ENCODE assay signal across 8 cellular contexts in the genomic region with DNA sequence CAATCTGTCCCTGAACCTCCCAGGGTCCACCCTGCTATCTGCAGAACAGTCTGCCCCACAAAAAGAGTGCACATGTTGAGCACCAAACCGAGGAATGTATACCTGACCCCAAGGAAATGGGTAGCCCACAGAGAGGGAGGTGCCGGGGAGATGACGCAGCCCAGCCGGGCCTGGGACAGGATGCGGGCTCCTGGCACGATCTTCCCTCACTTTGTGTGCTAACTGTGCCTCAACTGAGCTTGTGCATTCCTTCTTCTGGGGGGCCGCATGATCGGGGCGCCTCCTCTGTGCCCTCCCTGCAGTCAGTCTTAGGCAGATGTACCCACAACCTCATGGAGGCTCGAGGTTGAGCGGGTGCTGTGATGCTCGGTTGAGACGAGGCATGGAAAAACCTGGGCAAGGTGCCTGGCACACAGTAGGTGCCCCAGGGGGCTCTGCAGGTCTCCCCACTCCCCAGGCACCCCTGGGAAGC. TPM values are rescaled to one million over a fixed set of nuclear protein-coding genes. Genes with fewer than 3 reads are reported as not detected.
DNase-seq lines count a peak whose midpoint lies in the region; ATAC-seq, FAIRE-seq and TF ChIP-seq lines count a peak whose summit lies in the region.

No MANE protein-coding gene starts in this region.

- no peak for TF ChIP-seq POLR2A in adrenal gland (IDR thresholded peaks at IDR 0.05)
- TF ChIP-seq POLR2A in lower leg skin (IDR thresholded peaks at IDR 0.05), result no peak

- peak overlapping the region in 1 of 4 donors; percentile 3 for H3K4me3 ChIP-seq in adrenal gland
- peak overlapping the region in 1 of 2 donors; percentile 74 for H3K4me3 ChIP-seq in left lung
- H3K4me3 ChIP-seq in kidney (ENCODE audit: low read length in 2 of 2), result peak overlapping the region in 1 of 2 donors; percentile 37
- no peak overlapping the region for H3K4me3 ChIP-seq in lower leg skin (ENCODE audit: low read depth, poor library complexity, severe bottlenecking)

- WGBS in adrenal gland, 4 donors, result 45 to 58% (median 51%) methylated on average over 11 to 13 of the region's 13 CpGs
- 29 to 34% methylated on average over 13 of the region's 13 CpGs for WGBS in lower leg skin, 2 donors

- intact Hi-C loops in adrenal gland (cut with DNase I), result no loop called here
- intact Hi-C loops in left lung (cut with DNase I), result no loop called here
- intact Hi-C loops in kidney (cut with DNase I), result no loop called here
- intact Hi-C loops in lower leg skin (cut with DNase I; ENCODE audit: low total_unique reads), result no loop called here

- H3K36me3 ChIP-seq in adrenal gland (replicated peaks in 1 of 2) (no peaks in the 10 kb centered on the region), left lung (peaks cover 0 to 11% of the 10 kb centered on the region in 2 donors), kidney (ENCODE audit: control insufficient read depth in 1 of 2, insufficient read depth in 2 of 2, low read length in 2 of 2) (no peaks in the 10 kb centered on the region)

- H3K27me3 ChIP-seq in adrenal gland (peaks cover 3% of the 10 kb centered on the region), left lung (peaks cover 7 to 47% of the 10 kb centered on the region in 2 donors)

- peaks cover 45 to 66% of the 10 kb centered on the region in 2 donors for H3K4me1 ChIP-seq in adrenal gland (replicated peaks in 1 of 2)
- peaks cover 47 to 78% of the 10 kb centered on the region in 2 donors for H3K4me1 ChIP-seq in left lung
- H3K4me1 ChIP-seq in kidney (ENCODE audit: control insufficient read depth in 1 of 2, insufficient read depth in 1 of 2, low read depth in 1 of 2, low read length in 2 of 2), result peaks cover 11 to 39% of the 10 kb centered on the region in 2 donors

- no peak overlapping the region for H3K9ac ChIP-seq in kidney (ENCODE audit: low read length in 2 of 2)

- peak; percentile 74 for DNase-seq in A172 (ENCODE audit: low spot score)
- peak; percentile 16 for DNase-seq in HK-2 (ENCODE audit: unreplicated experiment)
- peak in 3 of 7 donors; percentile 19 to 56 (median 50) for DNase-seq in adrenal gland
- peak in 1 of 2 donors; percentile 75 for DNase-seq in left lung
- DNase-seq in kidney, result no peak
- no peak for DNase-seq in lower leg skin (ENCODE audit: low spot score in 2 of 2)

- H3K9me3 ChIP-seq in adrenal gland (replicated peaks in 1 of 3), result no peaks in the 10 kb centered on the region
- H3K9me3 ChIP-seq in left lung, result no peaks in the 10 kb centered on the region
- H3K9me3 ChIP-seq in kidney (ENCODE audit: control insufficient read depth in 1 of 2, low read length in 2 of 2), result no peaks in the 10 kb centered on the region

- no peak for TF ChIP-seq CTCF in adrenal gland (IDR thresholded peaks at IDR 0.05)
- no peak for TF ChIP-seq CTCF in left lung (IDR thresholded peaks at IDR 0.05)
- no peak for TF ChIP-seq CTCF in kidney (IDR thresholded peaks at IDR 0.05; ENCODE audit: borderline replicate concordance, extremely low read depth, insufficient read depth)
- no peak for TF ChIP-seq CTCF in lower leg skin (IDR thresholded peaks at IDR 0.05)

- no peak for FAIRE-seq in kidney (lab: Jason Lieb, UNC)

- no peak for ATAC-seq in left lung
- ATAC-seq in GM19023 (IDR thresholded peaks at IDR 0.05; ENCODE audit: unreplicated experiment), result no peak
- ATAC-seq in GM18870 (IDR thresholded peaks at IDR 0.05; ENCODE audit: unreplicated experiment), result no peak

- H3K27ac ChIP-seq in adrenal gland (peak overlapping the region in 4 of 5 donors; percentile 34 to 80 (median 73)), left lung (peak overlapping the region; percentile 39 to 83), kidney (ENCODE audit: low read depth in 2 of 2, low read length in 2 of 2) (no peak overlapping the region)

RNA-seq across cellular contexts. Expression of a gene that starts 2.4 kb away (rescaled TPM):
- total RNA-seq in A172 (2014; rRNA removed; shearing (Covaris generic)), result 27.5 and 32.1 TPM in 2 replicates
- 10 to 100 TPM; 29.7 to 87.3 (median 55.6) TPM for total RNA-seq in adrenal gland
- polyA plus RNA-seq in adrenal gland, result 10 to 100 TPM in 2 of 3 donors, 1 to 10 TPM in 1; 3.6 to 42.1 (median 33.1) TPM
- total RNA-seq in left lung, result 10 to 100 TPM; 30.6 to 32.6 TPM
- total RNA-seq in kidney, result 27.2 TPM
- 24.2 TPM for polyA plus RNA-seq in kidney (ENCODE audit: insufficient read depth, low read depth, low replicate concordance)
- total RNA-seq in lower leg skin, result 10 to 100 TPM; 58.0 to 75.0 (median 67.8) TPM

RNA-seq across cellular contexts. Expression of a gene that starts 6.7 kb away (rescaled TPM):
- not detected in 2 replicates for total RNA-seq in A172 (2014; rRNA removed; shearing (Covaris generic))
- total RNA-seq in adrenal gland (1 to 10 TPM in 7 of 8 donors, under 1 TPM in 1; 0.54 to 3.7 (median 1.8) TPM), left lung (1 to 10 TPM in 1 of 2 donors, under 1 TPM in 1; 0.96 to 1.8 TPM), kidney (1.2 TPM), lower leg skin (1 to 10 TPM in 2 of 4 donors, under 1 TPM in 2; 0.17 to 2.9 (median 0.80) TPM)
- polyA plus RNA-seq in adrenal gland (10 to 100 TPM in 1 of 3 donors, 1 to 10 TPM in 1, under 1 TPM in 1; 0.51 to 14.4 (median 9.1) TPM), kidney (ENCODE audit: insufficient read depth, low read depth, low replicate concordance) (0.73 TPM)

RNA-seq across cellular contexts. Expression of a gene that starts 40.8 kb away (rescaled TPM):
- total RNA-seq in A172 (2014; rRNA removed; shearing (Covaris generic)), result 146 and 168 TPM in 2 replicates
- total RNA-seq in adrenal gland, result 100 to 1,000 TPM; 152 to 302 (median 197) TPM
- 100 to 1,000 TPM; 269 to 351 (median 278) TPM for polyA plus RNA-seq in adrenal gland
- 100 to 1,000 TPM; 125 to 189 TPM for total RNA-seq in left lung
- total RNA-seq in kidney, result 214 TPM
- polyA plus RNA-seq in kidney (ENCODE audit: insufficient read depth, low read depth, low replicate concordance), result 124 TPM
- total RNA-seq in lower leg skin, result 100 to 1,000 TPM; 128 to 169 (median 149) TPM

RNA-seq across cellular contexts. Expression of a gene that starts 41.0 kb away (rescaled TPM):
- total RNA-seq in A172 (2014; rRNA removed; shearing (Covaris generic)), result 15.3 and 19.3 TPM in 2 replicates
- total RNA-seq in adrenal gland (100 to 1,000 TPM in 1 of 8 donors, 10 to 100 TPM in 7; 27.4 to 103 (median 42.6) TPM), left lung (10 to 100 TPM; 24.1 to 34.7 TPM), kidney (19.2 TPM), lower leg skin (10 to 100 TPM in 3 of 4 donors, 1 to 10 TPM in 1; 8.9 to 24.1 (median 20.5) TPM)
- polyA plus RNA-seq in adrenal gland (10 to 100 TPM; 12.2 to 76.3 (median 48.2) TPM), kidney (ENCODE audit: insufficient read depth, low read depth, low replicate concordance) (26.3 TPM)

Comparison
In these comparisons a context has a peak if more than half of its experiments do, and no peak if none do; other contexts are left out.
1. DNase-seq: peak in A172 (single experiment) and HK-2 (single experiment); none in kidney (single experiment) and lower leg skin (0 of 2).
2. H3K27ac ChIP-seq: peak in adrenal gland (4 of 5) and left lung (2 of 2); none in kidney (0 of 2).